Comparison of ENCODE assay signal across 32 cellular contexts in genomic region chr1:180528868-180529470, GRCh38. TPM values are rescaled to one million over a fixed set of nuclear protein-coding genes. Genes with fewer than 3 reads are reported as not detected.
DNase-seq lines count a peak whose midpoint lies in the region; ATAC-seq, FAIRE-seq and TF ChIP-seq lines count a peak whose summit lies in the region.
"Had no signal": no experiment of that assay in that cellular context is flagged by ENCODE, and none has a peak within 500 bp of the region (broad histone marks: within the 10 kb centered on the region; RNA-seq: fewer than 3 reads in every experiment).

No MANE protein-coding gene starts in this region.

- peak overlapping the region; percentile 4 to 29; a peak in 2 of 6 replicates for H3K27ac ChIP-seq in A549
- no peak overlapping the region for H3K27ac ChIP-seq in psoas muscle
- H3K27ac ChIP-seq: KMS-11 had no signal

- DNase-seq in A549 (ENCODE audit: low read depth in 1 of 2, low spot score in 1 of 2) (no peak), adipocyte (ENCODE audit: low read depth) (peak; percentile 27), fibroblast of mammary gland (ENCODE audit: low read depth) (peak; percentile 35), psoas muscle (no peak), type B pancreatic cell (ENCODE audit: extremely low spot score, unreplicated experiment) (no peak), SKM-1 treated with dmso at 0.1 percent for 144 hours (lab: John Stamatoyannopoulos, UW; ENCODE audit: unreplicated experiment) (no peak), NCI-H446 (lab: John Stamatoyannopoulos, UW) (no peak)
- no peak for DNase-seq in activated CD4-positive, alpha-beta T cell treated with anti-CD3 and anti-CD28 coated beads, Interleukin-2, amount 10 ng/mL, durations not matched to agents 24 days and 14 days
- DNase-seq: activated CD4-positive, alpha-beta T cell treated with anti-CD3 and anti-CD28 coated beads, Interleukin-2, amount 50 U/mL, for 48 hours; activated T-cell treated with anti-CD3 and anti-CD28 coated beads, Interleukin-2, amount 50 U/mL, for 48 hours; body of pancreas; CD4-positive, alpha-beta memory T cell; glutamatergic neuron; H9; kidney; mucosa of descending colon; natural killer cell; NCI-H1436 treated with DMSO at 0.1 percent for 48 hours; NCI-H345; nucleus accumbens; SK-N-SH; T-helper 17 cell had no signal

- FAIRE-seq in A549 (lab: Jason Lieb, UNC), result no peak
- FAIRE-seq: kidney, TTC549, urothelium cell line had no signal

- no peak overlapping the region for H3K9ac ChIP-seq in adipocyte (ENCODE audit: low read length)
- H3K9ac ChIP-seq: KMS-11, SK-N-SH had no signal

- peaks cover 20% of the 10 kb centered on the region for H3K4me1 ChIP-seq in A549
- peaks cover 17% of the 10 kb centered on the region for H3K4me1 ChIP-seq in adipocyte (ENCODE audit: control insufficient read depth, insufficient read depth, low read length)
- H3K4me1 ChIP-seq in psoas muscle, result peaks cover 6% of the 10 kb centered on the region

- no peak for TF ChIP-seq CTCF in A549 (IDR thresholded peaks at IDR 0.05)
- no peak for TF ChIP-seq CTCF in fibroblast of mammary gland (conservative IDR thresholded peaks at IDR 0.05; ENCODE audit: control insufficient read depth, insufficient read depth, low read depth, low read length)
- no peak for TF ChIP-seq CTCF in psoas muscle (IDR thresholded peaks at IDR 0.05)
- no peak for TF ChIP-seq CTCF in type B pancreatic cell (conservative IDR thresholded peaks at IDR 0.05)

- TF ChIP-seq RAD21 in A549 (conservative IDR thresholded peaks at IDR 0.05 in 1 of 2, IDR thresholded peaks at IDR 0.05 in 1 of 2), result no peak

- H3K4me2 ChIP-seq in A549, result no peak overlapping the region
- H3K4me2 ChIP-seq: KMS-11, SK-N-SH had no signal

- no peak overlapping the region for H3K4me3 Mint-ChIP-seq in type B pancreatic cell
- no peak overlapping the region for H3K4me3 Mint-ChIP-seq in activated CD4-positive, alpha-beta T cell treated with anti-CD3 and anti-CD28 coated beads, Interleukin-2, amount 10 ng/mL, durations not matched to agents 24 days and 14 days
- H3K4me3 Mint-ChIP-seq: CD4-positive, alpha-beta memory T cell; H9; natural killer cell; stimulated activated memory B cell treated with anti-CD40 and anti-IgM and Interleukin-4, amounts not matched to agents 10 μg/mL and 1 μg/mL and 100 μg/mL, for 72 hours; T-helper 17 cell had no signal

- CTCF ChIA-PET in A549 (lab: Yijun Ruan, JAX), result interaction anchor here (0.6 to 3.0 kb wide), 8 partner anchors 9 to 1131 kb away, joined by 3 to 27 read pairs (median 4); no protein-coding TSS in a partner anchor

- H3K9me3 Mint-ChIP-seq in type B pancreatic cell, result no peaks in the 10 kb centered on the region
- H3K9me3 Mint-ChIP-seq in activated CD4-positive, alpha-beta T cell treated with anti-CD3 and anti-CD28 coated beads, Interleukin-2, amount 10 ng/mL, durations not matched to agents 24 days and 14 days, result no peaks in the 10 kb centered on the region
- H3K9me3 Mint-ChIP-seq: CD4-positive, alpha-beta memory T cell; H9; natural killer cell; stimulated activated memory B cell treated with anti-CD40 and anti-IgM and Interleukin-4, amounts not matched to agents 10 μg/mL and 1 μg/mL and 100 μg/mL, for 72 hours had no signal

- POLR2A ChIA-PET in A549 (lab: Yijun Ruan, JAX), result no interaction called here

- H3K9me3 ChIP-seq in A549 (no peaks in the 10 kb centered on the region), adipocyte (ENCODE audit: control insufficient read depth, low read length) (no peaks in the 10 kb centered on the region), psoas muscle (no peaks in the 10 kb centered on the region)
- H3K9me3 ChIP-seq: body of pancreas, mucosa of descending colon, SK-N-SH had no signal

- H3K27ac Mint-ChIP-seq in type B pancreatic cell, result no peak overlapping the region
- H3K27ac Mint-ChIP-seq in activated CD4-positive, alpha-beta T cell treated with anti-CD3 and anti-CD28 coated beads, Interleukin-2, amount 10 ng/mL, durations not matched to agents 24 days and 14 days, result no peak overlapping the region
- H3K27ac Mint-ChIP-seq: CD4-positive, alpha-beta memory T cell; H9; natural killer cell; stimulated activated memory B cell treated with anti-CD40 and anti-IgM and Interleukin-4, amounts not matched to agents 10 μg/mL and 1 μg/mL and 100 μg/mL, for 72 hours; T-helper 17 cell had no signal

- H3K36me3 ChIP-seq in adipocyte (ENCODE audit: control insufficient read depth, insufficient read depth, low read length, severe bottlenecking) (no peaks in the 10 kb centered on the region), psoas muscle (ENCODE audit: insufficient read depth in 1 of 2, low read depth in 1 of 2) (no peaks in the 10 kb centered on the region)

- peaks cover 8% of the 10 kb centered on the region for H3K27me3 Mint-ChIP-seq in type B pancreatic cell
- H3K27me3 Mint-ChIP-seq in activated CD4-positive, alpha-beta T cell treated with anti-CD3 and anti-CD28 coated beads, Interleukin-2, amount 10 ng/mL, durations not matched to agents 24 days and 14 days, result peaks cover 8% of the 10 kb centered on the region
- H3K27me3 Mint-ChIP-seq: stimulated activated memory B cell treated with anti-CD40 and anti-IgM and Interleukin-4, amounts not matched to agents 10 μg/mL and 1 μg/mL and 100 μg/mL, for 72 hours had no signal

- H3K27me3 ChIP-seq in adipocyte (replicated peaks; ENCODE audit: control insufficient read depth, insufficient read depth, low read length) (no peaks in the 10 kb centered on the region), psoas muscle (ENCODE audit: insufficient read depth in 3 of 3, low read length in 2 of 3) (no peaks in the 10 kb centered on the region)
- H3K27me3 ChIP-seq: body of pancreas had no signal

- no peak for TF ChIP-seq EP300 in A549 (IDR thresholded peaks at IDR 0.05)

- intact Hi-C loops in psoas muscle (cut with DNase I), result no loop called here
- intact Hi-C loops in activated CD4-positive, alpha-beta T cell treated with anti-CD3 and anti-CD28 coated beads, Interleukin-2, amount 10 ng/mL, durations not matched to agents 24 days and 14 days (cut with micrococcal nuclease), result no loop called here

- H3K4me3 ChIP-seq in A549 (no peak overlapping the region), adipocyte (ENCODE audit: low read length) (no peak overlapping the region), fibroblast of mammary gland (ENCODE audit: control insufficient read depth, low read depth, low read length) (no peak overlapping the region), psoas muscle (no peak overlapping the region)
- H3K4me3 ChIP-seq: body of pancreas, mucosa of descending colon, skin epidermis had no signal

- TF ChIP-seq POLR2A in A549 (IDR thresholded peaks at IDR 0.05; ENCODE audit: low read length), result no peak

- WGBS in A549 (ENCODE audit: missing lambda C conversion rate), result 78% methylated on average over 11 of the region's 11 CpGs
- 75 to 86% (median 81%) methylated on average over 11 of the region's 11 CpGs for WGBS in psoas muscle, 3 donors

- no peak for ATAC-seq in A549
- ATAC-seq in psoas muscle, result peak in 3 of 4 donors; percentile 30 to 80 (median 53)
- ATAC-seq: body of pancreas; mucosa of descending colon; natural killer cell; Right ventricle myocardium inferior; stimulated activated memory B cell treated with anti-CD40 and anti-IgM and Interleukin-4, amounts not matched to agents 10 μg/mL and 1 μg/mL and 100 μg/mL, for 72 hours; T-helper 17 cell had no signal

- no peaks in the 10 kb centered on the region for H3K36me3 Mint-ChIP-seq in type B pancreatic cell
- H3K36me3 Mint-ChIP-seq in activated CD4-positive, alpha-beta T cell treated with anti-CD3 and anti-CD28 coated beads, Interleukin-2, amount 10 ng/mL, durations not matched to agents 24 days and 14 days (ENCODE audit: low read depth), result no peaks in the 10 kb centered on the region
- H3K36me3 Mint-ChIP-seq: CD4-positive, alpha-beta memory T cell; natural killer cell; stimulated activated memory B cell treated with anti-CD40 and anti-IgM and Interleukin-4, amounts not matched to agents 10 μg/mL and 1 μg/mL and 100 μg/mL, for 72 hours had no signal

- peaks cover 33% of the 10 kb centered on the region for H3K4me1 Mint-ChIP-seq in type B pancreatic cell (ENCODE audit: unreplicated experiment)
- peaks cover 8% of the 10 kb centered on the region for H3K4me1 Mint-ChIP-seq in activated CD4-positive, alpha-beta T cell treated with anti-CD3 and anti-CD28 coated beads, Interleukin-2, amount 10 ng/mL, durations not matched to agents 24 days and 14 days

TF ChIP-seq in A549, 52 proteins besides CTCF, POLR2A, EP300 and RAD21 (continues in another document):
- no peak for TF ChIP-seq PHF8 (IDR thresholded peaks at IDR 0.05; ENCODE audit: borderline replicate concordance, low read depth)
- no peak for TF ChIP-seq EHF (CRISPR knock-in tag; IDR thresholded peaks at IDR 0.05)
- no peak for TF ChIP-seq GATA3 (IDR thresholded peaks at IDR 0.05; ENCODE audit: borderline replicate concordance)
- TF ChIP-seq HES2 (IDR thresholded peaks at IDR 0.05), result no peak

RNA-seq across cellular contexts. Expression of gene ACBD6, which starts 26.6 kb away (rescaled TPM):
- polyA plus RNA-seq in A549 (2011; rRNA removed) (78.7 and 91.3 TPM in 2 replicates), A549 (2017; fragmentation: RNase III; extraction: RNeasy Plus Mini Kit Qiagen cat#74134 plus additional on column Dnase treatment) (59.8 to 61.4 TPM (median 61.4 TPM) in 3 replicates), psoas muscle (10 to 100 TPM; 14.9 to 19.1 (median 17.8) TPM)
- 55.5 and 58.7 TPM in 2 replicates for polyA plus RNA-seq in A549 (2012; cell fraction: cytosol; rRNA removed)
- 66.8 and 68.1 TPM in 2 replicates for polyA plus RNA-seq in A549 (2012; cell fraction: nucleus; rRNA removed)
- 91.5 and 94.8 TPM in 2 replicates for polyA minus RNA-seq in A549 (2011; rRNA and poly(A)+ RNA removed)
- total RNA-seq in psoas muscle (10 to 100 TPM; 12.6 to 20.4 (median 15.0) TPM), type B pancreatic cell (ENCODE audit: low replicate concordance) (37.2 and 49.1 TPM in 2 replicates)
- total RNA-seq in activated CD4-positive, alpha-beta T cell treated with anti-CD3 and anti-CD28 coated beads, Interleukin-2, amount 10 ng/mL, durations not matched to agents 24 days and 14 days, result 49.8 and 54.7 TPM in 2 replicates

RNA-seq across cellular contexts. Expression of gene OVAAL, which starts 29.8 kb away (rescaled TPM):
- not detected in 2 replicates for polyA plus RNA-seq in A549 (2011; rRNA removed)
- polyA plus RNA-seq in A549 (2012; cell fraction: cytosol; rRNA removed), result 0.03 TPM in 1 of 2 replicates, not detected in the other
- 0.04 TPM in 1 of 2 replicates, not detected in the other for polyA plus RNA-seq in A549 (2012; cell fraction: nucleus; rRNA removed)
- polyA plus RNA-seq in A549 (2017; fragmentation: RNase III; extraction: RNeasy Plus Mini Kit Qiagen cat#74134 plus additional on column Dnase treatment), result 0.08 to 0.12 TPM (median 0.09 TPM) in 3 replicates
- not detected in 2 replicates for polyA minus RNA-seq in A549 (2011; rRNA and poly(A)+ RNA removed)
- not detected for total RNA-seq in psoas muscle
- polyA plus RNA-seq in psoas muscle, result under 1 TPM in 1 of 3 donors, not detected in 2; 0.04 TPM
- not detected in 2 replicates for total RNA-seq in type B pancreatic cell (ENCODE audit: low replicate concordance)
- not detected in 2 replicates for total RNA-seq in activated CD4-positive, alpha-beta T cell treated with anti-CD3 and anti-CD28 coated beads, Interleukin-2, amount 10 ng/mL, durations not matched to agents 24 days and 14 days
- total RNA-seq: A673; body of pancreas; CD4-positive, alpha-beta memory T cell; H9; kidney; lower leg skin; mucosa of descending colon; natural killer cell; pulmonary artery endothelial cell; subcutaneous adipose tissue; T-helper 17 cell had no signal
- polyA plus RNA-seq: CD4-positive, alpha-beta memory T cell; SK-N-SH had no signal

Comparison
In these comparisons a context has a peak if more than half of its experiments do, and no peak if none do; other contexts are left out.
1. ATAC-seq: peak in psoas muscle (3 of 4); none in A549 (0 of 2).
2. DNase-seq: peak in adipocyte (single experiment) and fibroblast of mammary gland (single experiment); none in A549 (0 of 2), psoas muscle (0 of 2), type B pancreatic cell (single experiment), SKM-1 treated with dmso at 0.1 percent for 144 hours (single experiment), NCI-H446 (0 of 2) and activated CD4-positive, alpha-beta T cell treated with anti-CD3 and anti-CD28 coated beads, Interleukin-2, amount 10 ng/mL, durations not matched to agents 24 days and 14 days (single experiment).